In genomic region chr16:21324267-21324666, GRCh38 we compare ENCODE assay signal across 1 cellular context.
TF ChIP-seq lines count a peak whose summit lies in the region.

No MANE protein-coding gene starts in this region.

TF ChIP-seq in HepG2, 621 proteins besides CTCF, POLR2A, EP300 and RAD21 (continued from another document):
- TF ChIP-seq USF2 (IDR thresholded peaks at IDR 0.05; ENCODE audit: low read depth, low read length) (no peak), USF2 (CRISPR knock-in tag; IDR thresholded peaks at IDR 0.05; ENCODE audit: borderline replicate concordance) (no peak), ZGPAT (CRISPR knock-in tag; IDR thresholded peaks at IDR 0.05) (no peak), SIX1 (CRISPR knock-in tag; IDR thresholded peaks at IDR 0.05; ENCODE audit: borderline replicate concordance) (no peak), ZNF367 (CRISPR knock-in tag; IDR thresholded peaks at IDR 0.05; ENCODE audit: borderline replicate concordance) (no peak)
TF ChIP-seq in HepG2: peak in this region for 1.
